Comparison of ENCODE assay signal across 1 cellular context in the genomic region with DNA sequence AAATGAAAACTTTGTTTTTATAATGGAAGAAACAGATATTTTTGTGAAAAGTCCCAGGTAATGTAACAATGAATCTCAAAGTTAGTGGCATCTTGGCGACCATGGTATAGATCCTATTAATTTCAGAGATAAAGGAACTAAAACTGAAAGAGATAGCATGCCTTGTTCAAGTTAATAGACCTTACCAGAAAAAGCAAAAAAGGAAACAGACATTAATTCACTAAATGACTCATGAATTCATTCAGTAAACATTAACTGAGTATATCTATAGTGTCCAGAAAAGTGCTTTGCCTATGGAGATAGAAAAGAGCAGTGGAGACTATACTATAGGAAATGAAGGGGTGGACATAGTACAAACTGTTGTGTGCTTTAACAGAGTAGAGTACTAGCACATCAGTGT.
TF ChIP-seq lines count a peak whose summit lies in the region.

No MANE protein-coding gene starts in this region.

TF ChIP-seq in GM23338, 12 proteins besides CTCF, POLR2A, EP300 and RAD21 (continued from another document):
- TF ChIP-seq, protein P1, sequence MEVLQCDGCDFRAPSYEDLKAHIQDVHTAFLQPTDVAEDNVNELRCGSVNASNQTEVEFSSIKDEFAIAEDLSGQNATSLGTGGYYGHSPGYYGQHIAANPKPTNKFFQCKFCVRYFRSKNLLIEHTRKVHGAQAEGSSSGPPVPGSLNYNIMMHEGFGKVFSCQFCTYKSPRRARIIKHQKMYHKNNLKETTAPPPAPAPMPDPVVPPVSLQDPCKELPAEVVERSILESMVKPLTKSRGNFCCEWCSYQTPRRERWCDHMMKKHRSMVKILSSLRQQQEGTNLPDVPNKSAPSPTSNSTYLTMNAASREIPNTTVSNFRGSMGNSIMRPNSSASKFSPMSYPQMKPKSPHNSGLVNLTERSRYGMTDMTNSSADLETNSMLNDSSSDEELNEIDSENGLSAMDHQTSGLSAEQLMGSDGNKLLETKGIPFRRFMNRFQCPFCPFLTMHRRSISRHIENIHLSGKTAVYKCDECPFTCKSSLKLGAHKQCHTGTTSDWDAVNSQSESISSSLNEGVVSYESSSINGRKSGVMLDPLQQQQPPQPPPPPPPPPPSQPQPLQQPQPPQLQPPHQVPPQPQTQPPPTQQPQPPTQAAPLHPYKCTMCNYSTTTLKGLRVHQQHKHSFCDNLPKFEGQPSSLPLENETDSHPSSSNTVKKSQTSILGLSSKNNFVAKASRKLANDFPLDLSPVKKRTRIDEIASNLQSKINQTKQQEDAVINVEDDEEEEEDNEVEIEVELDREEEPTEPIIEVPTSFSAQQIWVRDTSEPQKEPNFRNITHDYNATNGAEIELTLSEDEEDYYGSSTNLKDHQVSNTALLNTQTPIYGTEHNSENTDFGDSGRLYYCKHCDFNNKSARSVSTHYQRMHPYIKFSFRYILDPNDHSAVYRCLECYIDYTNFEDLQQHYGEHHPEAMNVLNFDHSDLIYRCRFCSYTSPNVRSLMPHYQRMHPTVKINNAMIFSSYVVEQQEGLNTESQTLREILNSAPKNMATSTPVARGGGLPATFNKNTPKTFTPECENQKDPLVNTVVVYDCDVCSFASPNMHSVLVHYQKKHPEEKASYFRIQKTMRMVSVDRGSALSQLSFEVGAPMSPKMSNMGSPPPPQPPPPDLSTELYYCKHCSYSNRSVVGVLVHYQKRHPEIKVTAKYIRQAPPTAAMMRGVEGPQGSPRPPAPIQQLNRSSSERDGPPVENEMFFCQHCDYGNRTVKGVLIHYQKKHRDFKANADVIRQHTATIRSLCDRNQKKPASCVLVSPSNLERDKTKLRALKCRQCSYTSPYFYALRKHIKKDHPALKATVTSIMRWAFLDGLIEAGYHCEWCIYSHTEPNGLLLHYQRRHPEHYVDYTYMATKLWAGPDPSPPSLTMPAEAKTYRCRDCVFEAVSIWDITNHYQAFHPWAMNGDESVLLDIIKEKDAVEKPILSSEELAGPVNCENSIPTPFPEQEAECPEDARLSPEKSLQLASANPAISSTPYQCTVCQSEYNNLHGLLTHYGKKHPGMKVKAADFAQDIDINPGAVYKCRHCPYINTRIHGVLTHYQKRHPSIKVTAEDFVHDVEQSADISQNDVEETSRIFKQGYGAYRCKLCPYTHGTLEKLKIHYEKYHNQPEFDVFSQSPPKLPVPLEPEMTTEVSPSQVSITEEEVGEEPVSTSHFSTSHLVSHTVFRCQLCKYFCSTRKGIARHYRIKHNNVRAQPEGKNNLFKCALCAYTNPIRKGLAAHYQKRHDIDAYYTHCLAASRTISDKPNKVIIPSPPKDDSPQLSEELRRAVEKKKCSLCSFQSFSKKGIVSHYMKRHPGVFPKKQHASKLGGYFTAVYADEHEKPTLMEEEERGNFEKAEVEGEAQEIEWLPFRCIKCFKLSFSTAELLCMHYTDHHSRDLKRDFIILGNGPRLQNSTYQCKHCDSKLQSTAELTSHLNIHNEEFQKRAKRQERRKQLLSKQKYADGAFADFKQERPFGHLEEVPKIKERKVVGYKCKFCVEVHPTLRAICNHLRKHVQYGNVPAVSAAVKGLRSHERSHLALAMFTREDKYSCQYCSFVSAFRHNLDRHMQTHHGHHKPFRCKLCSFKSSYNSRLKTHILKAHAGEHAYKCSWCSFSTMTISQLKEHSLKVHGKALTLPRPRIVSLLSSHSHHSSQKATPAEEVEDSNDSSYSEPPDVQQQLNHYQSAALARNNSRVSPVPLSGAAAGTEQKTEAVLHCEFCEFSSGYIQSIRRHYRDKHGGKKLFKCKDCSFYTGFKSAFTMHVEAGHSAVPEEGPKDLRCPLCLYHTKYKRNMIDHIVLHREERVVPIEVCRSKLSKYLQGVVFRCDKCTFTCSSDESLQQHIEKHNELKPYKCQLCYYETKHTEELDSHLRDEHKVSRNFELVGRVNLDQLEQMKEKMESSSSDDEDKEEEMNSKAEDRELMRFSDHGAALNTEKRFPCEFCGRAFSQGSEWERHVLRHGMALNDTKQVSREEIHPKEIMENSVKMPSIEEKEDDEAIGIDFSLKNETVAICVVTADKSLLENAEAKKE (CRISPR knock-in tag; IDR thresholded peaks at IDR 0.05), result no peak
- no peak for TF ChIP-seq POLR2AphosphoS5 (IDR thresholded peaks at IDR 0.05; ENCODE audit: low read depth)
- TF ChIP-seq STAT1 (IDR thresholded peaks at IDR 0.05; ENCODE audit: unreplicated experiment), result no peak
- no peak for TF ChIP-seq ZNF331 (CRISPR knock-in tag; IDR thresholded peaks at IDR 0.05; ENCODE audit: low read depth)
- no peak for TF ChIP-seq REST (IDR thresholded peaks at IDR 0.05; ENCODE audit: unreplicated experiment)
- TF ChIP-seq EZH2 (IDR thresholded peaks at IDR 0.05; ENCODE audit: low read depth, unreplicated experiment), result no peak
- no peak for TF ChIP-seq EZH2phosphoT487 (IDR thresholded peaks at IDR 0.05; ENCODE audit: unreplicated experiment)
- no peak for TF ChIP-seq ZNF114 (CRISPR knock-in tag; IDR thresholded peaks at IDR 0.05)
